ENCODE assay signal across 8 cellular contexts in the genomic region with DNA sequence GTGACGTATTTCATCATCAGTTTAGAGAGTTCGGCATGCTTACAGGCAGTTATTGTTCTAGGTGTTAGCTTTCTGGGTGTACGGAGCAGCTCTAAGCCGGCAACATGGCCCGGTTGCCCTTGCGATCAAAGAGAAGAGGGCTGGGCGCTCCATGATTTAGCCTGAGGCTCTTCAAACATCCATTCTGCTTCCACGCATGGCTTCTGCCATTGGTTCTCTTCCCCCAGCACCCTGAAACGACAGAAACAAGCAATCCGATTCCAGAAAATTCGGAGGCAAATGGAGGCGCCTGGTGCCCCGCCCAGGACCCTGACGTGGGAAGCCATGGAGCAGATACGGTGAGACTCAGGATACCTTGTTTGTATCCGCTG. TPM values are rescaled to one million over a fixed set of nuclear protein-coding genes. Genes with fewer than 3 reads are reported as not detected.
DNase-seq lines count a peak whose midpoint lies in the region; ATAC-seq and TF ChIP-seq lines count a peak whose summit lies in the region.

No MANE protein-coding gene starts in this region.

- intact Hi-C loops in Right ventricle myocardium inferior (cut with DNase I) (no loop called here), cardiac septum (cut with DNase I) (loop anchor here (5.0 kb wide), 1 partner anchor 34 kb away; a partner anchor contains a TSS), left colon (cut with DNase I, micrococcal nuclease) (no loop called here)

- no peaks in the 10 kb centered on the region for H3K9me3 Mint-ChIP-seq in T-helper 1 cell treated with Interleukin-12 subunit alpha and Interleukin-12 subunit beta and Interleukin-4 antibody, amounts not matched to agents 30 μg/mL and 1 μg/mL, for 36 hours

- peaks cover 20% of the 10 kb centered on the region for H3K36me3 Mint-ChIP-seq in T-helper 1 cell treated with Interleukin-12 subunit alpha and Interleukin-12 subunit beta and Interleukin-4 antibody, amounts not matched to agents 30 μg/mL and 1 μg/mL, for 36 hours (ENCODE audit: low read depth)

- peak overlapping the region; percentile 98 for H3K27ac Mint-ChIP-seq in T-helper 1 cell treated with Interleukin-12 subunit alpha and Interleukin-12 subunit beta and Interleukin-4 antibody, amounts not matched to agents 30 μg/mL and 1 μg/mL, for 36 hours

- ATAC-seq in Right ventricle myocardium inferior (peak; percentile 15), HG03565 (IDR thresholded peaks at IDR 0.05; ENCODE audit: unreplicated experiment) (peak; percentile 12), left colon (peak; percentile 6), HG03469 (IDR thresholded peaks at IDR 0.05; ENCODE audit: unreplicated experiment) (no peak)

- TF ChIP-seq CTCF in cardiac fibroblast (IDR thresholded peaks at IDR 0.05; ENCODE audit: low read depth, low read length) = no peak

- H3K27me3 Mint-ChIP-seq in T-helper 1 cell treated with Interleukin-12 subunit alpha and Interleukin-12 subunit beta and Interleukin-4 antibody, amounts not matched to agents 30 μg/mL and 1 μg/mL, for 36 hours (ENCODE audit: low read depth) = no peaks in the 10 kb centered on the region

- H3K4me1 Mint-ChIP-seq in T-helper 1 cell treated with Interleukin-12 subunit alpha and Interleukin-12 subunit beta and Interleukin-4 antibody, amounts not matched to agents 30 μg/mL and 1 μg/mL, for 36 hours (ENCODE audit: low read depth) = peaks cover 37% of the 10 kb centered on the region

- H3K4me3 Mint-ChIP-seq in T-helper 1 cell treated with Interleukin-12 subunit alpha and Interleukin-12 subunit beta and Interleukin-4 antibody, amounts not matched to agents 30 μg/mL and 1 μg/mL, for 36 hours = peak overlapping the region; percentile 97

- H3K4me3 ChIP-seq in cardiac fibroblast (replicated peaks in 1 of 2; ENCODE audit: low read depth in 2 of 2, low read length in 2 of 2) = peak overlapping the region; percentile 74 to 86

- DNase-seq in Right ventricle myocardium inferior (ENCODE audit: missing footprints) (no peak), cardiac septum (ENCODE audit: low spot score) (no peak), cardiac fibroblast (ENCODE audit: low read depth in 2 of 2) (peak; percentile 27 to 38), left colon (peak in 1 of 2 donors; percentile 53)
- peak; percentile 55 to 68 for DNase-seq in stimulated activated CD4-positive, alpha-beta T cell treated with anti-CD3 and anti-CD28 coated beads, Interleukin-2, amount 100 ng/mL, for 24 hours

RNA-seq across cellular contexts. Expression of a gene that starts 0.6 kb away (rescaled TPM):
- 122 TPM for total RNA-seq in Right ventricle myocardium inferior
- 111 TPM for total RNA-seq in cardiac septum
- 10 to 100 TPM; 47.8 to 57.0 TPM for total RNA-seq in left colon

RNA-seq across cellular contexts. Expression of a gene that starts 16.7 kb away (rescaled TPM):
- not detected for total RNA-seq in Right ventricle myocardium inferior
- total RNA-seq in cardiac septum = 0.16 TPM
- under 1 TPM; 0.47 to 0.58 TPM for total RNA-seq in left colon

RNA-seq across cellular contexts. Expression of a gene that starts 32.0 kb away (rescaled TPM):
- total RNA-seq in Right ventricle myocardium inferior (9.8 TPM), cardiac septum (10.6 TPM), left colon (10 to 100 TPM; 19.6 to 22.3 TPM)

RNA-seq across cellular contexts. Expression of a gene that starts 32.3 kb away (rescaled TPM):
- total RNA-seq in Right ventricle myocardium inferior = 73.2 TPM
- total RNA-seq in cardiac septum = 69.9 TPM
- 100 to 1,000 TPM; 235 to 242 TPM for total RNA-seq in left colon

Comparison
In these comparisons a context has a peak if more than half of its experiments do, and no peak if none do; other contexts are left out.
1. DNase-seq: peak in cardiac fibroblast (2 of 2) and stimulated activated CD4-positive, alpha-beta T cell treated with anti-CD3 and anti-CD28 coated beads, Interleukin-2, amount 100 ng/mL, for 24 hours (2 of 2); none in Right ventricle myocardium inferior (single experiment) and cardiac septum (single experiment).